ENCODE assay signal across 1 cellular context in the genomic region with DNA sequence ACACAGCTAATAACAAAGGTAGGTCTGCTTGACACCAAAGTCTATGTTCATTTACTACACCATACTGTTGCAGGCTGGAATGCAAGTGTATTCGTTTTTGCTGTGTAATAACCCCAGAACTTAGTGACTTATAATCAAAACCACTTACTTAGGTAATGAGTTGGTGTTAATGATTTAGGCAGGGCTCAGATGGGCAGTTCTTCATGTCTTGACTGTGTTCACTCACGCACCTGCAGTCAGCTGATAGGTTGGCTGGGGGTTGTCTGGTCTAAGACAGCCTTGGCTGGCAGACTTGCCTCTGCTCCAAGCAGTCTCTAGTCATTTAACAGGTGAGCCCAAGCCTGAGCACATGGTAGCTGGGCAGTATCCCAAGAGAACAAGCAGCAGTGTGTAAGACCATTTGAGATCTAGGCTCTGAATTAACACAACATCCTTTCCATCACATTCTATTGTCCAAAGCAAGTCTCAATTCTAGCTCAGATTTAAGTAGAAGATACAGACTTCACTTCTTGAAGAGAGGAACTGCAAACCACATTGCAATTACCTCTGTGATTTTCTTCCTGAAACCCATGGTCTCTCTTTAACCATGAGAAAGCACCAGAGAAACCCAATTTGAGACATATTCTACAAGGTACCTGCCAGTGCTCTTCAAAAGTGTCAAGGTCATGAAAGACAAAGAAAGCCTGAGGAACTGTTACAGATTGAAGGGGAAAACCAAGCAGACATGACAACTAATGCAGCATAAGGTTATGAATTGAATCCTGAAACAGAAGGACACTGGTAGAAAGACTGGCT.
TF ChIP-seq lines count a peak whose summit lies in the region.

No MANE protein-coding gene starts in this region.

TF ChIP-seq in GM23338, 12 proteins besides CTCF, POLR2A, EP300 and RAD21 (continued from another document):
- TF ChIP-seq, protein P1, sequence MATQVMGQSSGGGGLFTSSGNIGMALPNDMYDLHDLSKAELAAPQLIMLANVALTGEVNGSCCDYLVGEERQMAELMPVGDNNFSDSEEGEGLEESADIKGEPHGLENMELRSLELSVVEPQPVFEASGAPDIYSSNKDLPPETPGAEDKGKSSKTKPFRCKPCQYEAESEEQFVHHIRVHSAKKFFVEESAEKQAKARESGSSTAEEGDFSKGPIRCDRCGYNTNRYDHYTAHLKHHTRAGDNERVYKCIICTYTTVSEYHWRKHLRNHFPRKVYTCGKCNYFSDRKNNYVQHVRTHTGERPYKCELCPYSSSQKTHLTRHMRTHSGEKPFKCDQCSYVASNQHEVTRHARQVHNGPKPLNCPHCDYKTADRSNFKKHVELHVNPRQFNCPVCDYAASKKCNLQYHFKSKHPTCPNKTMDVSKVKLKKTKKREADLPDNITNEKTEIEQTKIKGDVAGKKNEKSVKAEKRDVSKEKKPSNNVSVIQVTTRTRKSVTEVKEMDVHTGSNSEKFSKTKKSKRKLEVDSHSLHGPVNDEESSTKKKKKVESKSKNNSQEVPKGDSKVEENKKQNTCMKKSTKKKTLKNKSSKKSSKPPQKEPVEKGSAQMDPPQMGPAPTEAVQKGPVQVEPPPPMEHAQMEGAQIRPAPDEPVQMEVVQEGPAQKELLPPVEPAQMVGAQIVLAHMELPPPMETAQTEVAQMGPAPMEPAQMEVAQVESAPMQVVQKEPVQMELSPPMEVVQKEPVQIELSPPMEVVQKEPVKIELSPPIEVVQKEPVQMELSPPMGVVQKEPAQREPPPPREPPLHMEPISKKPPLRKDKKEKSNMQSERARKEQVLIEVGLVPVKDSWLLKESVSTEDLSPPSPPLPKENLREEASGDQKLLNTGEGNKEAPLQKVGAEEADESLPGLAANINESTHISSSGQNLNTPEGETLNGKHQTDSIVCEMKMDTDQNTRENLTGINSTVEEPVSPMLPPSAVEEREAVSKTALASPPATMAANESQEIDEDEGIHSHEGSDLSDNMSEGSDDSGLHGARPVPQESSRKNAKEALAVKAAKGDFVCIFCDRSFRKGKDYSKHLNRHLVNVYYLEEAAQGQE (IDR thresholded peaks at IDR 0.05; ENCODE audit: unreplicated experiment): no peak
- no peak for TF ChIP-seq ETS1 (IDR thresholded peaks at IDR 0.05)
